ENCODE assay signal across 19 cellular contexts in genomic region chr4:15398001-15398400, GRCh38. TPM values are rescaled to one million over a fixed set of nuclear protein-coding genes. Genes with fewer than 3 reads are reported as not detected.
A peak's percentile ranks its signal among the peaks of the same experiment; 100 is the strongest.
DNase-seq lines count a peak whose midpoint lies in the region; ATAC-seq and TF ChIP-seq lines count a peak whose summit lies in the region.
"Had no signal": no experiment of that assay in that cellular context is flagged by ENCODE, and none has a peak within 500 bp of the region (broad histone marks: within the 10 kb centered on the region; RNA-seq: fewer than 3 reads in every experiment).

No MANE protein-coding gene starts in this region.

- H3K36me3 ChIP-seq in MG63 (no peaks in the 10 kb centered on the region), suprapubic skin (no peaks in the 10 kb centered on the region)
- no peaks in the 10 kb centered on the region for H3K36me3 ChIP-seq in naive thymus-derived CD4-positive, alpha-beta T cell (ENCODE audit: control insufficient read depth in 2 of 3, insufficient read depth in 3 of 3, low read length in 3 of 3)
- H3K36me3 ChIP-seq: BLaER1 had no signal

- H3K27ac ChIP-seq in naive thymus-derived CD4-positive, alpha-beta T cell (ENCODE audit: low read depth, low read length) = no peak overlapping the region
- no peak overlapping the region for H3K27ac ChIP-seq in suprapubic skin
- H3K27ac ChIP-seq: BLaER1 had no signal

- no peak for TF ChIP-seq POLR2A in suprapubic skin (IDR thresholded peaks at IDR 0.05)

- H3K36me3 Mint-ChIP-seq in naive thymus-derived CD4-positive, alpha-beta T cell = no peaks in the 10 kb centered on the region
- H3K36me3 Mint-ChIP-seq: CD8-positive, alpha-beta memory T cell had no signal

- TF ChIP-seq CTCF in epithelial cell of esophagus (IDR thresholded peaks at IDR 0.05; ENCODE audit: insufficient read depth, low read depth, low read length, missing control alignments) = no peak
- no peak for TF ChIP-seq CTCF in suprapubic skin (IDR thresholded peaks at IDR 0.05)

- DNase-seq in EH (ENCODE audit: low read depth) (peak; percentile 33), MG63 (peak; percentile 45), epithelial cell of esophagus (ENCODE audit: low read depth) (peak; percentile 95), suprapubic skin (ENCODE audit: low spot score in 2 of 2) (no peak), NCI-H2196 treated with DMSO at 0.1 percent for 48 hours (lab: John Stamatoyannopoulos, UW; ENCODE audit: unreplicated experiment) (no peak), NCI-H69 (lab: John Stamatoyannopoulos, UW) (no peak)
- DNase-seq in naive thymus-derived CD4-positive, alpha-beta T cell = no peak
- no peak for DNase-seq in stimulated activated naive CD8-positive, alpha-beta T cell treated with anti-CD3 and anti-CD28 coated beads, Interleukin-15, amount 100 ng/mL, for 72 hours
- DNase-seq: CD8-positive, alpha-beta memory T cell; DMS79 treated with DMSO at 0.1 percent for 48 hours; GF-D8; GOT3; KG1; NCI-H1092 treated with DMSO at 0.1 percent for 48 hours; NCI-H2081 treated with DMSO at 0.1 percent for 48 hours; NCI-H524; SIG-M5 had no signal

- no peaks in the 10 kb centered on the region for H3K27me3 ChIP-seq in MG63
- H3K27me3 ChIP-seq in naive thymus-derived CD4-positive, alpha-beta T cell (ENCODE audit: control insufficient read depth in 2 of 2, insufficient read depth in 2 of 2, low read length in 2 of 2) = no peaks in the 10 kb centered on the region
- H3K27me3 ChIP-seq in suprapubic skin = no peaks in the 10 kb centered on the region
- H3K27me3 ChIP-seq: BLaER1 had no signal

- H3K4me3 Mint-ChIP-seq in naive thymus-derived CD4-positive, alpha-beta T cell = no peak overlapping the region
- H3K4me3 Mint-ChIP-seq in stimulated activated naive CD8-positive, alpha-beta T cell treated with anti-CD3 and anti-CD28 coated beads, Interleukin-15, amount 100 ng/mL, for 72 hours = no peak overlapping the region
- H3K4me3 Mint-ChIP-seq: CD8-positive, alpha-beta memory T cell had no signal

- no peak overlapping the region for H3K4me3 ChIP-seq in MG63
- no peak overlapping the region for H3K4me3 ChIP-seq in epithelial cell of esophagus (ENCODE audit: low read length)
- no peak overlapping the region for H3K4me3 ChIP-seq in naive thymus-derived CD4-positive, alpha-beta T cell (ENCODE audit: low read length)
- H3K4me3 ChIP-seq in suprapubic skin = no peak overlapping the region
- H3K4me3 ChIP-seq: BLaER1 had no signal

- no peaks in the 10 kb centered on the region for H3K9me3 Mint-ChIP-seq in naive thymus-derived CD4-positive, alpha-beta T cell
- H3K9me3 Mint-ChIP-seq in stimulated activated naive CD8-positive, alpha-beta T cell treated with anti-CD3 and anti-CD28 coated beads, Interleukin-15, amount 100 ng/mL, for 72 hours = no peaks in the 10 kb centered on the region
- H3K9me3 Mint-ChIP-seq: CD8-positive, alpha-beta memory T cell had no signal

- peaks cover 17 to 68% (median 52%) of the 10 kb centered on the region in 7 donors for H3K4me1 Mint-ChIP-seq in naive thymus-derived CD4-positive, alpha-beta T cell
- peaks cover 28% of the 10 kb centered on the region for H3K4me1 Mint-ChIP-seq in stimulated activated naive CD8-positive, alpha-beta T cell treated with anti-CD3 and anti-CD28 coated beads, Interleukin-15, amount 100 ng/mL, for 72 hours

- H3K9me3 ChIP-seq in MG63 (0 out of 2 replicates have a peak, but pooled peaks cover 2% of the 10 kb centered on the region), suprapubic skin (no peaks in the 10 kb centered on the region)
- no peaks in the 10 kb centered on the region for H3K9me3 ChIP-seq in naive thymus-derived CD4-positive, alpha-beta T cell (ENCODE audit: control insufficient read depth in 2 of 3, low read length in 3 of 3)

- CTCF ChIA-PET in naive thymus-derived CD4-positive, alpha-beta T cell (lab: Charles Lee) = interaction anchor here (0.5 to 3.9 kb wide), 6 partner anchors 11 to 67 kb away, joined by 3 to 25 read pairs (median 6); no protein-coding TSS in a partner anchor

- no peak for ATAC-seq in naive thymus-derived CD4-positive, alpha-beta T cell
- ATAC-seq in stimulated activated naive CD8-positive, alpha-beta T cell treated with anti-CD3 and anti-CD28 coated beads, Interleukin-15, amount 100 ng/mL, for 72 hours = no peak

- WGBS in suprapubic skin = 36% methylated on average over 3 of the region's 3 CpGs

- H3K27me3 Mint-ChIP-seq in naive thymus-derived CD4-positive, alpha-beta T cell = no peaks in the 10 kb centered on the region
- H3K27me3 Mint-ChIP-seq in stimulated activated naive CD8-positive, alpha-beta T cell treated with anti-CD3 and anti-CD28 coated beads, Interleukin-15, amount 100 ng/mL, for 72 hours = no peaks in the 10 kb centered on the region

- intact Hi-C loops in naive thymus-derived CD4-positive, alpha-beta T cell (cut with micrococcal nuclease) = loop anchor here in 1 of 2 donors (5.0 kb wide), 1 partner anchor 1741 kb away; no protein-coding TSS in a partner anchor

- H3K27ac Mint-ChIP-seq in naive thymus-derived CD4-positive, alpha-beta T cell = peak overlapping the region in 6 of 9 donors; percentile 7 to 67 (median 36)
- H3K27ac Mint-ChIP-seq in stimulated activated naive CD8-positive, alpha-beta T cell treated with anti-CD3 and anti-CD28 coated beads, Interleukin-15, amount 100 ng/mL, for 72 hours = no peak overlapping the region

- H3K4me1 ChIP-seq in naive thymus-derived CD4-positive, alpha-beta T cell (ENCODE audit: control insufficient read depth in 2 of 2, insufficient read depth in 2 of 2, low read length in 2 of 2) = peaks cover 7 to 28% of the 10 kb centered on the region in 2 donors
- H3K4me1 ChIP-seq in suprapubic skin = peaks cover 35% of the 10 kb centered on the region

- TF ChIP-seq EP300 in suprapubic skin (IDR thresholded peaks at IDR 0.05) = no peak

- POLR2A ChIA-PET in naive thymus-derived CD4-positive, alpha-beta T cell (lab: Charles Lee) = no interaction called here

RNA-seq across cellular contexts. Expression of gene C1QTNF7, which starts 29.8 kb away (rescaled TPM):
- not detected in 2 replicates for total RNA-seq in MG63 (2014; rRNA removed; shearing (Covaris generic); ENCODE audit: low replicate concordance)
- under 1 TPM in 1 of 5 experiments, not detected in 4; 0.27 TPM for total RNA-seq in naive thymus-derived CD4-positive, alpha-beta T cell
- not detected for polyA plus RNA-seq in naive thymus-derived CD4-positive, alpha-beta T cell
- 1 to 10 TPM in 2 of 4 donors, under 1 TPM in 2; 0.80 to 6.5 (median 3.3) TPM for total RNA-seq in suprapubic skin
- total RNA-seq: A172; CD8-positive, alpha-beta memory T cell had no signal
- polyA plus RNA-seq: CD8-positive, alpha-beta memory T cell had no signal

Comparison
In these comparisons a context has a peak if more than half of its experiments do, and no peak if none do; other contexts are left out.
1. DNase-seq: peak in EH (single experiment), MG63 (single experiment) and epithelial cell of esophagus (single experiment); none in naive thymus-derived CD4-positive, alpha-beta T cell (0 of 9), stimulated activated naive CD8-positive, alpha-beta T cell treated with anti-CD3 and anti-CD28 coated beads, Interleukin-15, amount 100 ng/mL, for 72 hours (0 of 2), suprapubic skin (0 of 2), NCI-H2196 treated with DMSO at 0.1 percent for 48 hours (single experiment) and NCI-H69 (single experiment).
2. H3K27ac Mint-ChIP-seq: peak in naive thymus-derived CD4-positive, alpha-beta T cell (6 of 9); none in stimulated activated naive CD8-positive, alpha-beta T cell treated with anti-CD3 and anti-CD28 coated beads, Interleukin-15, amount 100 ng/mL, for 72 hours (0 of 2).